In genomic region chr4:16794816-16795445, GRCh38 we compare ENCODE assay signal across 7 cellular contexts.
A peak's percentile ranks its signal among the peaks of the same experiment; 100 is the strongest.
DNase-seq lines count a peak whose midpoint lies in the region; ATAC-seq and TF ChIP-seq lines count a peak whose summit lies in the region.

No MANE protein-coding gene starts in this region.

- DNase-seq in GM06990 (ENCODE audit: extremely low read depth, insufficient read length) (no peak), esophagus muscularis mucosa (ENCODE audit: extremely low spot score) (no peak), neural crest cell (ENCODE audit: low read depth, low spot score) (peak; percentile 68)
- DNase-seq in T-helper 2 cell treated with Interferon-gamma antibody and Interleukin-4, amounts not matched to agents 5 μg/mL and 100 μg/mL, for 36 hours (ENCODE audit: low spot score), result peak; percentile 6

- no peak overlapping the region for H3K4me3 ChIP-seq in GM06990 (replicated peaks; ENCODE audit: low read depth, low read length)
- no peak overlapping the region for H3K4me3 ChIP-seq in esophagus muscularis mucosa

- no peaks in the 10 kb centered on the region for H3K36me3 ChIP-seq in GM06990 (ENCODE audit: control insufficient read depth, insufficient read depth, low read length)
- H3K36me3 ChIP-seq in esophagus muscularis mucosa, result no peaks in the 10 kb centered on the region

- intact Hi-C loops in esophagus muscularis mucosa (cut with DNase I), result loop anchor here (10.0 kb wide), 1 partner anchor 530 kb away; no protein-coding TSS in a partner anchor

- WGBS in esophagus muscularis mucosa, result 51% methylated on average over 9 of the region's 9 CpGs

- H3K27me3 ChIP-seq in GM06990 (replicated peaks; ENCODE audit: control insufficient read depth, insufficient read depth, low read length) (no peaks in the 10 kb centered on the region), esophagus muscularis mucosa (no peaks in the 10 kb centered on the region)

- H3K4me3 Mint-ChIP-seq in T-helper 2 cell treated with Interferon-gamma antibody and Interleukin-4, amounts not matched to agents 5 μg/mL and 100 μg/mL, for 36 hours, result no peak overlapping the region
- no peak overlapping the region for H3K4me3 Mint-ChIP-seq in neural crest cell

- no peaks in the 10 kb centered on the region for H3K9me3 Mint-ChIP-seq in T-helper 2 cell treated with Interferon-gamma antibody and Interleukin-4, amounts not matched to agents 5 μg/mL and 100 μg/mL, for 36 hours
- peaks cover 2% of the 10 kb centered on the region for H3K9me3 Mint-ChIP-seq in neural crest cell

- peaks cover 0 to 8% (median 2%) of the 10 kb centered on the region in 4 donors for H3K4me1 ChIP-seq in esophagus muscularis mucosa

- H3K27ac Mint-ChIP-seq in T-helper 2 cell treated with Interferon-gamma antibody and Interleukin-4, amounts not matched to agents 5 μg/mL and 100 μg/mL, for 36 hours, result no peak overlapping the region
- no peak overlapping the region for H3K27ac Mint-ChIP-seq in neural crest cell (ENCODE audit: unreplicated experiment)

- peak; percentile 80 for TF ChIP-seq CTCF in GM06990 (IDR thresholded peaks at IDR 0.05; ENCODE audit: insufficient read depth, low read length, poor library complexity, severe bottlenecking)
- peak; percentile 41 to 63 (median 52) for TF ChIP-seq CTCF in esophagus muscularis mucosa (IDR thresholded peaks at IDR 0.05)
- TF ChIP-seq CTCF in neural crest cell (conservative IDR thresholded peaks at IDR 0.05), result peak; percentile 72

- no peak overlapping the region for H3K27ac ChIP-seq in esophagus muscularis mucosa (replicated peaks in 1 of 4)

- peak; percentile 63 for ATAC-seq in HG03442 (IDR thresholded peaks at IDR 0.05; ENCODE audit: unreplicated experiment)
- ATAC-seq in HG02678 (IDR thresholded peaks at IDR 0.05; ENCODE audit: unreplicated experiment), result no peak
- no peak for ATAC-seq in GM19324 (IDR thresholded peaks at IDR 0.05; ENCODE audit: low FRiP score, unreplicated experiment)

- peaks cover 1% of the 10 kb centered on the region for H3K4me1 Mint-ChIP-seq in T-helper 2 cell treated with Interferon-gamma antibody and Interleukin-4, amounts not matched to agents 5 μg/mL and 100 μg/mL, for 36 hours (ENCODE audit: low read depth)
- peaks cover 4% of the 10 kb centered on the region for H3K4me1 Mint-ChIP-seq in neural crest cell

- no peak for TF ChIP-seq EP300 in esophagus muscularis mucosa (IDR thresholded peaks at IDR 0.05)

- H3K27me3 Mint-ChIP-seq in T-helper 2 cell treated with Interferon-gamma antibody and Interleukin-4, amounts not matched to agents 5 μg/mL and 100 μg/mL, for 36 hours (ENCODE audit: low read depth), result no peaks in the 10 kb centered on the region
- no peaks in the 10 kb centered on the region for H3K27me3 Mint-ChIP-seq in neural crest cell (ENCODE audit: low read depth)

- no peaks in the 10 kb centered on the region for H3K36me3 Mint-ChIP-seq in T-helper 2 cell treated with Interferon-gamma antibody and Interleukin-4, amounts not matched to agents 5 μg/mL and 100 μg/mL, for 36 hours (ENCODE audit: low read depth)
- no peaks in the 10 kb centered on the region for H3K36me3 Mint-ChIP-seq in neural crest cell (ENCODE audit: low read depth)

- no peak for TF ChIP-seq POLR2A in esophagus muscularis mucosa (IDR thresholded peaks at IDR 0.05; ENCODE audit: low read depth)

- H3K9me3 ChIP-seq in esophagus muscularis mucosa, result no peaks in the 10 kb centered on the region

Comparison
In these comparisons a context has a peak if more than half of its experiments do, and no peak if none do; other contexts are left out.
1. DNase-seq: peak in T-helper 2 cell treated with Interferon-gamma antibody and Interleukin-4, amounts not matched to agents 5 μg/mL and 100 μg/mL, for 36 hours (single experiment) and neural crest cell (single experiment); none in GM06990 (single experiment) and esophagus muscularis mucosa (single experiment).
2. Peak in every context shown above with its lines, with median percentiles within 50 percentile points of each other: CTCF ChIP-seq.